10 cellular contexts compared by ENCODE assay signal in the genomic region with DNA sequence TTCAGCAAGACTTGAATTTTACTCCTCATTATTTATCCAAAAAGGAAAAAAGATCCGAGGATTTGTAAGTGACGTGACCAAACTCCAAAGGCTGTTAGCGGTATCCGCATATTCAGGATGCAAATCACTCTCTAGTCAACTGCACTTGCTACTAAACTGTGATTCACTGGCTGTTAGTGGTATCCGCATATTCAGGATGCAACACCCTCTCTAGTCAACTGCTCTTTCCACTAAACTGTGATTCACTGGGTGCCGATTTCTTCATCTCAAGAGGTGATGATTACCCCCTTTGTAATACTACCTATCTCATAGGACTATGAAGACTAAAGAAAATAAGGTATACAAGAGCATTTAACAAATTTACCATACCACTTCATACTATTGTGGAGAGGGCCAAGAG. TPM values are rescaled to one million over a fixed set of nuclear protein-coding genes. Genes with fewer than 3 reads are reported as not detected.
DNase-seq lines count a peak whose midpoint lies in the region; ATAC-seq and TF ChIP-seq lines count a peak whose summit lies in the region.
"Had no signal": no experiment of that assay in that cellular context is flagged by ENCODE, and none has a peak within 500 bp of the region (broad histone marks: within the 10 kb centered on the region; RNA-seq: fewer than 3 reads in every experiment).

No MANE protein-coding gene starts in this region.

- peaks cover 10 to 13% of the 10 kb centered on the region in 2 experiments; a peak in 3 of 4 replicates for H3K4me1 ChIP-seq in SK-N-SH (ENCODE audit: control insufficient read depth in 1 of 2, insufficient read depth in 2 of 2, low read depth in 1 of 2, low read length in 1 of 2)
- H3K4me1 ChIP-seq in effector memory CD4-positive, alpha-beta T cell (ENCODE audit: control insufficient read depth, insufficient read depth, low read length, poor library complexity, severe bottlenecking), result peaks cover 6% of the 10 kb centered on the region

- H3K4me2 ChIP-seq in SK-N-SH, result peak overlapping the region; percentile 30; the same call in 1 of the 2 replicates

- no peaks in the 10 kb centered on the region for H3K9me2 ChIP-seq in SK-N-SH

- peaks cover 33% of the 10 kb centered on the region for H4K20me1 ChIP-seq in SK-N-SH (ENCODE audit: insufficient read depth)

- no peak for TF ChIP-seq EP300 in SK-N-SH (IDR thresholded peaks at IDR 0.05; ENCODE audit: borderline replicate concordance in 1 of 2, low read depth in 1 of 2, low read length in 1 of 2)

- WGBS in SK-N-SH (ENCODE audit: low lambda C conversion rate), result 85% methylated on average over 6 of the region's 6 CpGs

- H3K27me3 ChIP-seq in SK-N-SH (ENCODE audit: insufficient read depth), result no peaks in the 10 kb centered on the region
- H3K27me3 ChIP-seq in effector memory CD4-positive, alpha-beta T cell (replicated peaks; ENCODE audit: control insufficient read depth, insufficient read depth, low read length, poor library complexity, severe bottlenecking), result no peaks in the 10 kb centered on the region
- H3K27me3 ChIP-seq: vagina had no signal

- no peaks in the 10 kb centered on the region for H3K9me3 ChIP-seq in SK-N-SH
- H3K9me3 ChIP-seq in effector memory CD4-positive, alpha-beta T cell (ENCODE audit: control insufficient read depth, low read length), result no peaks in the 10 kb centered on the region
- H3K9me3 ChIP-seq: vagina had no signal

- H3K36me3 ChIP-seq in SK-N-SH (replicated peaks in 1 of 2; ENCODE audit: control insufficient read depth in 1 of 2, insufficient read depth in 2 of 2, low read length in 1 of 2), result peaks cover 0 to 5% of the 10 kb centered on the region in 2 experiments
- H3K36me3 ChIP-seq in effector memory CD4-positive, alpha-beta T cell (ENCODE audit: control insufficient read depth, insufficient read depth, low read length), result no peaks in the 10 kb centered on the region
- H3K36me3 ChIP-seq: vagina had no signal

- peak; percentile 65 for DNase-seq in Caki2 (ENCODE audit: low read depth)
- no peak for DNase-seq in SK-N-SH
- DNase-seq in glomerular visceral epithelial cell (ENCODE audit: extremely low spot score), result peak; percentile 86
- no peak for DNase-seq in NCI-H2171 treated with DMSO at 0.1 percent for 48 hours (lab: John Stamatoyannopoulos, UW)
- DNase-seq in CD1c-positive myeloid dendritic cell (ENCODE audit: extremely low spot score), result no peak
- DNase-seq in NCI-H524 (lab: John Stamatoyannopoulos, UW), result no peak
- DNase-seq in effector memory CD4-positive, alpha-beta T cell, result no peak
- DNase-seq: NCI-H2029 treated with DMSO at 0.1 percent for 48 hours had no signal

- no peak overlapping the region for H3K9ac ChIP-seq in SK-N-SH

- in situ Hi-C loops in Caki2 (cut with HindIII; ENCODE audit: low pct_unique_long_range_greater_than_20kb, low sequenced_read_pairs), result no loop called here

- no peak overlapping the region for H2AFZ ChIP-seq in SK-N-SH (ENCODE audit: low read depth)

- POLR2A ChIA-PET in SK-N-SH (lab: Yijun Ruan, JAX), result no interaction called here

- peaks cover 99% of the 10 kb centered on the region for H3K79me2 ChIP-seq in SK-N-SH (ENCODE audit: insufficient read depth)

- TF ChIP-seq CTCF in SK-N-SH (IDR thresholded peaks at IDR 0.05), result no peak

- CTCF ChIA-PET in SK-N-SH (lab: Yijun Ruan, JAX), result no interaction called here

- peak; percentile 55 for ATAC-seq in GM19351 (IDR thresholded peaks at IDR 0.05; ENCODE audit: unreplicated experiment)

- TF ChIP-seq RAD21 in SK-N-SH (IDR thresholded peaks at IDR 0.05; ENCODE audit: low read length), result no peak

- H3F3A ChIP-seq in SK-N-SH (replicated peaks; ENCODE audit: insufficient read depth), result peaks cover 16% of the 10 kb centered on the region

- no peak overlapping the region for H3K4me3 ChIP-seq in SK-N-SH (ENCODE audit: low read depth in 2 of 2, low read length in 1 of 2)
- no peak overlapping the region for H3K4me3 ChIP-seq in effector memory CD4-positive, alpha-beta T cell (ENCODE audit: insufficient read depth, low read depth, low read length, poor library complexity, severe bottlenecking)
- H3K4me3 ChIP-seq: vagina had no signal

- peak overlapping the region in 1 of 2 experiments; percentile 33; a peak in 1 of 4 replicates for H3K27ac ChIP-seq in SK-N-SH (ENCODE audit: low read depth in 2 of 2, low read length in 1 of 2)
- no peak overlapping the region for H3K27ac ChIP-seq in effector memory CD4-positive, alpha-beta T cell (ENCODE audit: insufficient read depth, low read length, poor library complexity, severe bottlenecking)
- H3K27ac ChIP-seq: vagina had no signal

TF ChIP-seq in SK-N-SH, 30 proteins besides CTCF, POLR2A, EP300 and RAD21 (continues in another document):
- TF ChIP-seq, protein P1, sequence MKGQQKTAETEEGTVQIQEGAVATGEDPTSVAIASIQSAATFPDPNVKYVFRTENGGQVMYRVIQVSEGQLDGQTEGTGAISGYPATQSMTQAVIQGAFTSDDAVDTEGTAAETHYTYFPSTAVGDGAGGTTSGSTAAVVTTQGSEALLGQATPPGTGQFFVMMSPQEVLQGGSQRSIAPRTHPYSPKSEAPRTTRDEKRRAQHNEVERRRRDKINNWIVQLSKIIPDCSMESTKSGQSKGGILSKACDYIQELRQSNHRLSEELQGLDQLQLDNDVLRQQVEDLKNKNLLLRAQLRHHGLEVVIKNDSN (IDR thresholded peaks at IDR 0.05; ENCODE audit: borderline replicate concordance, low read depth), result no peak
- no peak for TF ChIP-seq ELF1 (IDR thresholded peaks at IDR 0.05)
- no peak for TF ChIP-seq RFX5 (IDR thresholded peaks at IDR 0.05; ENCODE audit: low read length)
- TF ChIP-seq SIN3A (IDR thresholded peaks at IDR 0.05; ENCODE audit: borderline replicate concordance, low read depth, low read length), result no peak
- no peak for TF ChIP-seq MEF2A (IDR thresholded peaks at IDR 0.05; ENCODE audit: borderline replicate concordance, low read depth)
- no peak for TF ChIP-seq TEAD4 (IDR thresholded peaks at IDR 0.05; ENCODE audit: borderline replicate concordance, insufficient read depth)
- no peak for TF ChIP-seq REST (IDR thresholded peaks at IDR 0.05; ENCODE audit: low read depth, low read length)
- TF ChIP-seq TAF1 (IDR thresholded peaks at IDR 0.05; ENCODE audit: borderline replicate concordance, low read depth, low read length), result no peak
- TF ChIP-seq, protein P2, sequence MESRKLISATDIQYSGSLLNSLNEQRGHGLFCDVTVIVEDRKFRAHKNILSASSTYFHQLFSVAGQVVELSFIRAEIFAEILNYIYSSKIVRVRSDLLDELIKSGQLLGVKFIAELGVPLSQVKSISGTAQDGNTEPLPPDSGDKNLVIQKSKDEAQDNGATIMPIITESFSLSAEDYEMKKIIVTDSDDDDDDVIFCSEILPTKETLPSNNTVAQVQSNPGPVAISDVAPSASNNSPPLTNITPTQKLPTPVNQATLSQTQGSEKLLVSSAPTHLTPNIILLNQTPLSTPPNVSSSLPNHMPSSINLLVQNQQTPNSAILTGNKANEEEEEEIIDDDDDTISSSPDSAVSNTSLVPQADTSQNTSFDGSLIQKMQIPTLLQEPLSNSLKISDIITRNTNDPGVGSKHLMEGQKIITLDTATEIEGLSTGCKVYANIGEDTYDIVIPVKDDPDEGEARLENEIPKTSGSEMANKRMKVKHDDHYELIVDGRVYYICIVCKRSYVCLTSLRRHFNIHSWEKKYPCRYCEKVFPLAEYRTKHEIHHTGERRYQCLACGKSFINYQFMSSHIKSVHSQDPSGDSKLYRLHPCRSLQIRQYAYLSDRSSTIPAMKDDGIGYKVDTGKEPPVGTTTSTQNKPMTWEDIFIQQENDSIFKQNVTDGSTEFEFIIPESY (IDR thresholded peaks at IDR 0.05; ENCODE audit: borderline replicate concordance, low read depth), result no peak
- no peak for TF ChIP-seq JUND (IDR thresholded peaks at IDR 0.05)
- TF ChIP-seq GABPA (IDR thresholded peaks at IDR 0.05; ENCODE audit: low read depth), result no peak
- TF ChIP-seq, protein P3, sequence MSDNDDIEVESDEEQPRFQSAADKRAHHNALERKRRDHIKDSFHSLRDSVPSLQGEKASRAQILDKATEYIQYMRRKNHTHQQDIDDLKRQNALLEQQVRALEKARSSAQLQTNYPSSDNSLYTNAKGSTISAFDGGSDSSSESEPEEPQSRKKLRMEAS (IDR thresholded peaks at IDR 0.05; ENCODE audit: low read depth), result no peak
- TF ChIP-seq POLR2AphosphoS5 (IDR thresholded peaks at IDR 0.05; ENCODE audit: low read depth, low read length), result no peak
- no peak for TF ChIP-seq FOXJ3 (CRISPR knock-in tag; IDR thresholded peaks at IDR 0.05)
- TF ChIP-seq RCOR1 (IDR thresholded peaks at IDR 0.05; ENCODE audit: low read length), result no peak

RNA-seq across cellular contexts. Expression of gene MAPKAP1, which starts 5.7 kb away (rescaled TPM):
- total RNA-seq in Caki2 (2014; rRNA removed; shearing (Covaris generic); ENCODE audit: low replicate concordance), result 68.7 and 140 TPM in 2 replicates
- polyA plus RNA-seq in SK-N-SH (2012; rRNA removed), result 97.9 and 117 TPM in 2 replicates
- 102 and 103 TPM in 2 replicates for polyA plus RNA-seq in SK-N-SH (2012; cell fraction: cytosol; rRNA removed)
- 81.1 and 148 TPM in 2 replicates for polyA plus RNA-seq in SK-N-SH (2012; cell fraction: nucleus; rRNA removed)

RNA-seq across cellular contexts. Expression of gene PBX3, which starts 45.8 kb away (rescaled TPM):
- 9.3 and 44.3 TPM in 2 replicates for total RNA-seq in Caki2 (2014; rRNA removed; shearing (Covaris generic); ENCODE audit: low replicate concordance)
- polyA plus RNA-seq in SK-N-SH (2012; rRNA removed), result 73.0 and 87.0 TPM in 2 replicates
- polyA plus RNA-seq in SK-N-SH (2012; cell fraction: cytosol; rRNA removed), result 89.5 and 93.2 TPM in 2 replicates
- polyA plus RNA-seq in SK-N-SH (2012; cell fraction: nucleus; rRNA removed), result 84.3 and 152 TPM in 2 replicates

Comparison
In these comparisons a context has a peak if more than half of its experiments do, and no peak if none do; other contexts are left out.
1. DNase-seq: peak in Caki2 (single experiment) and glomerular visceral epithelial cell (single experiment); none in SK-N-SH (single experiment), NCI-H2171 treated with DMSO at 0.1 percent for 48 hours (single experiment), CD1c-positive myeloid dendritic cell (single experiment), NCI-H524 (0 of 2) and effector memory CD4-positive, alpha-beta T cell (0 of 3).